In genomic region chr21:42992943-42993712, GRCh38 we compare ENCODE assay signal across 15 cellular contexts. TPM values are rescaled to one million over a fixed set of nuclear protein-coding genes. Genes with fewer than 3 reads are reported as not detected.
DNase-seq lines count a peak whose midpoint lies in the region; ATAC-seq, FAIRE-seq and TF ChIP-seq lines count a peak whose summit lies in the region.
"Had no signal": no experiment of that assay in that cellular context is flagged by ENCODE, and none has a peak within 500 bp of the region (broad histone marks: within the 10 kb centered on the region; RNA-seq: fewer than 3 reads in every experiment).

No MANE protein-coding gene starts in this region.

- H3K27ac ChIP-seq in right atrium auricular region, result peak overlapping the region; percentile 72 to 74
- peak overlapping the region; percentile 92 for H3K27ac ChIP-seq in endothelial cell of umbilical vein (ENCODE audit: insufficient read depth, low read depth, low read length)
- H3K27ac ChIP-seq in vagina, result peak overlapping the region; percentile 69

- POLR2A ChIA-PET in endothelial cell of umbilical vein (lab: Charles Lee), result no interaction called here

- dilution Hi-C loops in endothelial cell of umbilical vein (cut with MboI; ENCODE audit: extremely low pct_ligation_motif_present, low sequenced_read_pairs), result no loop called here

- H3K27ac Mint-ChIP-seq in nephron, result peak overlapping the region; percentile 87 to 96 (median 92)
- H3K27ac Mint-ChIP-seq: activated CD8-positive, alpha-beta T cell treated with anti-CD3 and anti-CD28 coated beads for 36 hours; activated T-helper 17 cell treated with anti-CD3 and anti-CD28 coated beads, Interleukin-2, amount 50 U/mL, for 72 hours had no signal

- TF ChIP-seq POLR2A in endothelial cell of umbilical vein (IDR thresholded peaks at IDR 0.05; ENCODE audit: low read depth, low read length) (no peak), vagina (IDR thresholded peaks at IDR 0.05) (no peak)

- H3K4me3 ChIP-seq in right atrium auricular region, result no peak overlapping the region
- H3K4me3 ChIP-seq in endothelial cell of umbilical vein (replicated peaks in 1 of 3; ENCODE audit: insufficient read depth in 1 of 3, low read depth in 1 of 3, low read length in 3 of 3), result no peak overlapping the region
- no peak overlapping the region for H3K4me3 ChIP-seq in vagina

- no peak for ATAC-seq in left cardiac atrium
- ATAC-seq in GM19395 (IDR thresholded peaks at IDR 0.05; ENCODE audit: unreplicated experiment), result no peak
- ATAC-seq: activated CD8-positive, alpha-beta T cell treated with anti-CD3 and anti-CD28 coated beads for 36 hours; activated T-helper 17 cell treated with anti-CD3 and anti-CD28 coated beads, Interleukin-2, amount 50 U/mL, for 72 hours had no signal

- TF ChIP-seq CTCF in right atrium auricular region (IDR thresholded peaks at IDR 0.05) (no peak), endothelial cell of umbilical vein (IDR thresholded peaks at IDR 0.05; ENCODE audit: extremely low read depth in 1 of 2, insufficient read depth in 1 of 2, low read depth in 1 of 2, low read length in 2 of 2) (no peak), nephron (IDR thresholded peaks at IDR 0.05; ENCODE audit: unreplicated experiment in 3 of 3) (no peak), vagina (IDR thresholded peaks at IDR 0.05) (no peak)

- peaks cover 10% of the 10 kb centered on the region for H3K9me3 Mint-ChIP-seq in nephron
- H3K9me3 Mint-ChIP-seq: activated CD8-positive, alpha-beta T cell treated with anti-CD3 and anti-CD28 coated beads for 36 hours; activated T-helper 17 cell treated with anti-CD3 and anti-CD28 coated beads, Interleukin-2, amount 50 U/mL, for 72 hours had no signal

- CTCF ChIA-PET in endothelial cell of umbilical vein (lab: Charles Lee), result no interaction called here

- no peaks in the 10 kb centered on the region for H3K36me3 ChIP-seq in right atrium auricular region
- H3K36me3 ChIP-seq in endothelial cell of umbilical vein (ENCODE audit: control insufficient read depth in 2 of 2, extremely low read depth in 1 of 2, insufficient read depth in 2 of 2, low read length in 2 of 2), result no peaks in the 10 kb centered on the region
- H3K36me3 ChIP-seq in vagina, result no peaks in the 10 kb centered on the region

- H3K4me1 Mint-ChIP-seq in nephron, result peaks cover 19% of the 10 kb centered on the region

- FAIRE-seq in endothelial cell of umbilical vein (lab: Jason Lieb, UNC), result no peak
- FAIRE-seq: TTC549 had no signal

- DNase-seq in right atrium auricular region (ENCODE audit: low spot score) (no peak), left cardiac atrium (no peak), endothelial cell of umbilical vein (ENCODE audit: low read depth, low spot score) (no peak), vagina (ENCODE audit: extremely low spot score in 2 of 2) (no peak), NCI-H1105 treated with DMSO at 0.1 percent for 48 hours (lab: John Stamatoyannopoulos, UW) (no peak), kidney tubule cell (ENCODE audit: low spot score) (no peak)
- DNase-seq: activated CD8-positive, alpha-beta T cell treated with anti-CD3 and anti-CD28 coated beads for 36 hours; anterior cingulate cortex; COR-L47; GDM1; stimulated activated CD4-positive, alpha-beta T cell treated with anti-CD3 and anti-CD28 coated beads, Interleukin-4, amount 100 ng/mL, for 24 hours had no signal

- H3K9me3 ChIP-seq in right atrium auricular region (no peaks in the 10 kb centered on the region), endothelial cell of umbilical vein (replicated peaks; ENCODE audit: control insufficient read depth, insufficient read depth, low read length) (no peaks in the 10 kb centered on the region), vagina (no peaks in the 10 kb centered on the region)

- peaks cover 16% of the 10 kb centered on the region for H3K36me3 Mint-ChIP-seq in nephron (ENCODE audit: low read depth)

- no peaks in the 10 kb centered on the region for H4K20me1 ChIP-seq in endothelial cell of umbilical vein (replicated peaks; ENCODE audit: control insufficient read depth, extremely low read depth, insufficient read depth, low read length)

- H3K4me1 ChIP-seq in right atrium auricular region (peaks cover 0 to 21% of the 10 kb centered on the region in 2 donors), endothelial cell of umbilical vein (ENCODE audit: control insufficient read depth, extremely low read depth, insufficient read depth, low read length) (peaks cover 15% of the 10 kb centered on the region), vagina (peaks cover 39% of the 10 kb centered on the region)

- H3K4me3 Mint-ChIP-seq in nephron, result no peak overlapping the region
- H3K4me3 Mint-ChIP-seq: activated CD8-positive, alpha-beta T cell treated with anti-CD3 and anti-CD28 coated beads for 36 hours; activated T-helper 17 cell treated with anti-CD3 and anti-CD28 coated beads, Interleukin-2, amount 50 U/mL, for 72 hours had no signal

- H2AFZ ChIP-seq in endothelial cell of umbilical vein (ENCODE audit: low read depth, low read length), result no peak overlapping the region

- peak overlapping the region; percentile 57 for H3K4me2 ChIP-seq in endothelial cell of umbilical vein (ENCODE audit: insufficient read depth, low read length)

- peaks cover 4% of the 10 kb centered on the region for H3K27me3 Mint-ChIP-seq in nephron (ENCODE audit: low read depth)
- H3K27me3 Mint-ChIP-seq: activated CD8-positive, alpha-beta T cell treated with anti-CD3 and anti-CD28 coated beads for 36 hours; activated T-helper 17 cell treated with anti-CD3 and anti-CD28 coated beads, Interleukin-2, amount 50 U/mL, for 72 hours had no signal

- H3K27me3 ChIP-seq in right atrium auricular region (no peaks in the 10 kb centered on the region), endothelial cell of umbilical vein (ENCODE audit: control insufficient read depth in 2 of 2, insufficient read depth in 2 of 2, low read length in 2 of 2) (no peaks in the 10 kb centered on the region), vagina (no peaks in the 10 kb centered on the region)

- intact Hi-C loops in left cardiac atrium (cut with DNase I) (loop anchor here in 1 of 2 donors (5.0 kb wide), 1 partner anchor 51 kb away; no protein-coding TSS in a partner anchor), endothelial cell of umbilical vein (cut with micrococcal nuclease) (no loop called here), vagina (cut with DNase I) (loop anchor here (2.0 kb wide), 1 partner anchor 18 kb away; the partner anchor contains the start of gene PKNOX1)

- H3K9me1 ChIP-seq in endothelial cell of umbilical vein (replicated peaks; ENCODE audit: control insufficient read depth, extremely low read depth, insufficient read depth, low read length), result no peaks in the 10 kb centered on the region

- H3K9ac ChIP-seq in endothelial cell of umbilical vein (replicated peaks; ENCODE audit: extremely low read depth, insufficient read depth, low read length), result peak overlapping the region; percentile 52

- BruUV-seq in endothelial cell of umbilical vein (replicated peaks; lab: Mats Ljungman, UMichigan), result no TSS peak

- H3K79me2 ChIP-seq in endothelial cell of umbilical vein (ENCODE audit: control insufficient read depth, insufficient read depth, low read length), result peaks cover 10% of the 10 kb centered on the region

TF ChIP-seq in endothelial cell of umbilical vein, 7 proteins besides CTCF, POLR2A, EP300 and RAD21:
- no peak for TF ChIP-seq EZH2 (IDR thresholded peaks at IDR 0.05; ENCODE audit: borderline replicate concordance, low read depth, low read length, severe bottlenecking)
- TF ChIP-seq JUN (IDR thresholded peaks at IDR 0.05; ENCODE audit: borderline replicate concordance, insufficient read depth, insufficient read length, low read depth), result no peak
- TF ChIP-seq MYC (IDR thresholded peaks at IDR 0.05; ENCODE audit: low read depth, low read length), result no peak
- TF ChIP-seq FOS (IDR thresholded peaks at IDR 0.05; ENCODE audit: borderline replicate concordance, insufficient read depth, low read length), result no peak
- TF ChIP-seq GATA2 (IDR thresholded peaks at IDR 0.05; ENCODE audit: insufficient read depth, insufficient read length, low read depth, low read length), result no peak
- no peak for TF ChIP-seq POLR2AphosphoS5 (IDR thresholded peaks at IDR 0.05; ENCODE audit: insufficient read depth, low read depth, low read length)
- TF ChIP-seq MAX (IDR thresholded peaks at IDR 0.05; ENCODE audit: insufficient read depth, insufficient read length), result no peak

RNA-seq across cellular contexts. Expression of gene PKNOX1, which starts 18.8 kb away (rescaled TPM):
- 10 to 100 TPM in 1 of 2 donors, 1 to 10 TPM in 1; 7.5 to 10.1 TPM for total RNA-seq in right atrium auricular region
- total RNA-seq in left cardiac atrium, result 1 to 10 TPM; 7.4 to 8.9 TPM
- total RNA-seq in endothelial cell of umbilical vein, result 16.6 and 19.3 TPM in 2 replicates
- 15.8 and 23.6 TPM in 2 replicates for polyA plus RNA-seq in endothelial cell of umbilical vein
- 25.0 and 30.5 TPM in 2 replicates for polyA plus RNA-seq in endothelial cell of umbilical vein (2011; cell fraction: cytosol; rRNA removed)
- polyA plus RNA-seq in endothelial cell of umbilical vein (2011; cell fraction: nucleus; rRNA removed), result 29.6 and 32.6 TPM in 2 replicates
- polyA plus RNA-seq in endothelial cell of umbilical vein (2012), result 17.2 and 23.2 TPM in 2 replicates
- 41.7 and 44.5 TPM in 2 replicates for polyA minus RNA-seq in endothelial cell of umbilical vein
- 34.1 TPM for polyA minus RNA-seq in endothelial cell of umbilical vein (2011; cell fraction: cytosol; rRNA and poly(A)+ RNA removed)
- polyA minus RNA-seq in endothelial cell of umbilical vein (2011; cell fraction: nucleus; rRNA and poly(A)+ RNA removed), result 19.1 and 33.3 TPM in 2 replicates
- 9.8 TPM for total RNA-seq in vagina
